In the genomic region with DNA sequence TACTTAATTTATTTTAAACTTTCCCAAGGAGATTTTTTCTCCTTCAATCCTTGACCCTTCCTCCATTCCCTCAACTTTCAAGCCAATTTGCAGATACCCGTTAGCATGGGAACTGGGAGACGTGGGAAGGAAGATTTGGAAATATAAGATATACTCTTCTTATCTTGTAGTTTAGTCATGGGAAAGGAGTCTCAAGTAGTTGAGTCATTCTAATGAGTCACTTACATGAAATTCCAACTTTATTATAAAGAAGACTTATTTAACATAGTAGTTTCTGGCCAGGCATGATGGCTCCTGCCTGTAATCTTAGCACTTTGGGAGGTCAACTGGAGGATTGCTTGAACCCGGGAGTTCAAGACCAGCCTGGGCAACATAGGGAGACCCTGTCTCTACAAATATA, we compare ENCODE assay signal across 15 cellular contexts.
A peak's percentile ranks its signal among the peaks of the same experiment; 100 is the strongest.
DNase-seq lines count a peak whose midpoint lies in the region; FAIRE-seq and TF ChIP-seq lines count a peak whose summit lies in the region.
"Had no signal": no experiment of that assay in that cellular context is flagged by ENCODE, and none has a peak within 500 bp of the region (broad histone marks: within the 10 kb centered on the region; RNA-seq: fewer than 3 reads in every experiment).

No MANE protein-coding gene starts in this region.

- H3K27ac Mint-ChIP-seq in osteocyte (ENCODE audit: unreplicated experiment), result peak overlapping the region; percentile 46
- H3K27ac Mint-ChIP-seq in activated T-helper 2 cell treated with anti-CD3 and anti-CD28 coated beads, Interferon-gamma antibody, Interleukin-2, Interleukin-4, amounts not matched to agents 10 μg/mL and 5 μg/mL and 100 μg/mL, durations not matched to agents 14 hours and 24 hours and 36 hours, result no peak overlapping the region
- H3K27ac Mint-ChIP-seq: stimulated activated naive B cell treated with anti-CD40 and anti-IgM and Interleukin-4, amounts not matched to agents 10 μg/mL and 1 μg/mL and 100 μg/mL, for 72 hours had no signal

- peak; percentile 99 for FAIRE-seq in RCC 7860 (lab: Jason Lieb, UNC)
- FAIRE-seq: GM12891 had no signal

- peaks cover 6% of the 10 kb centered on the region for H3K36me3 Mint-ChIP-seq in osteocyte (ENCODE audit: unreplicated experiment)
- H3K36me3 Mint-ChIP-seq in activated T-helper 2 cell treated with anti-CD3 and anti-CD28 coated beads, Interferon-gamma antibody, Interleukin-2, Interleukin-4, amounts not matched to agents 10 μg/mL and 5 μg/mL and 100 μg/mL, durations not matched to agents 14 hours and 24 hours and 36 hours (ENCODE audit: low read depth), result no peaks in the 10 kb centered on the region
- H3K36me3 Mint-ChIP-seq: stimulated activated naive B cell treated with anti-CD40 and anti-IgM and Interleukin-4, amounts not matched to agents 10 μg/mL and 1 μg/mL and 100 μg/mL, for 72 hours had no signal

- DNase-seq in EH (ENCODE audit: low read depth) (peak; percentile 97), RCC 7860 (ENCODE audit: low spot score) (peak; percentile 98), fibroblast of gingiva (ENCODE audit: low read depth) (peak; percentile 43), osteocyte (ENCODE audit: extremely low spot score, unreplicated experiment) (no peak), cerebellar cortex (ENCODE audit: low spot score) (no peak), NCI-H69 (lab: John Stamatoyannopoulos, UW) (no peak)
- no peak for DNase-seq in central memory CD4-positive, alpha-beta T cell
- no peak for DNase-seq in activated T-helper 2 cell treated with anti-CD3 and anti-CD28 coated beads, Interferon-gamma antibody, Interleukin-2, Interleukin-4, amounts not matched to agents 10 μg/mL and 5 μg/mL and 100 μg/mL, durations not matched to agents 14 hours and 24 hours and 36 hours (ENCODE audit: low spot score)
- DNase-seq: Caco-2; Karpas-422; nucleus accumbens; RPMI8226; stimulated activated CD4-positive, alpha-beta T cell treated with anti-CD3 and anti-CD28 coated beads, Interleukin-2, amount 100 ng/mL, for 24 hours; stimulated activated naive B cell treated with anti-CD40 and anti-IgM and Interleukin-4, amounts not matched to agents 10 μg/mL and 1 μg/mL and 100 μg/mL, for 72 hours had no signal

- no peaks in the 10 kb centered on the region for H3K27me3 Mint-ChIP-seq in osteocyte (ENCODE audit: unreplicated experiment)
- no peaks in the 10 kb centered on the region for H3K27me3 Mint-ChIP-seq in activated T-helper 2 cell treated with anti-CD3 and anti-CD28 coated beads, Interferon-gamma antibody, Interleukin-2, Interleukin-4, amounts not matched to agents 10 μg/mL and 5 μg/mL and 100 μg/mL, durations not matched to agents 14 hours and 24 hours and 36 hours (ENCODE audit: low read depth)

- peaks cover 15% of the 10 kb centered on the region for H3K4me1 Mint-ChIP-seq in osteocyte (ENCODE audit: unreplicated experiment)
- H3K4me1 Mint-ChIP-seq in activated T-helper 2 cell treated with anti-CD3 and anti-CD28 coated beads, Interferon-gamma antibody, Interleukin-2, Interleukin-4, amounts not matched to agents 10 μg/mL and 5 μg/mL and 100 μg/mL, durations not matched to agents 14 hours and 24 hours and 36 hours (ENCODE audit: low read depth), result no peaks in the 10 kb centered on the region
- H3K4me1 Mint-ChIP-seq: stimulated activated naive B cell treated with anti-CD40 and anti-IgM and Interleukin-4, amounts not matched to agents 10 μg/mL and 1 μg/mL and 100 μg/mL, for 72 hours had no signal

- TF ChIP-seq CTCF in osteocyte (IDR thresholded peaks at IDR 0.05), result no peak

- intact Hi-C loops in activated T-helper 2 cell treated with anti-CD3 and anti-CD28 coated beads, Interferon-gamma antibody, Interleukin-2, Interleukin-4, amounts not matched to agents 10 μg/mL and 5 μg/mL and 100 μg/mL, durations not matched to agents 14 hours and 24 hours and 36 hours (cut with micrococcal nuclease), result no loop called here

- H3K4me3 Mint-ChIP-seq in osteocyte (ENCODE audit: unreplicated experiment), result no peak overlapping the region
- H3K4me3 Mint-ChIP-seq in activated T-helper 2 cell treated with anti-CD3 and anti-CD28 coated beads, Interferon-gamma antibody, Interleukin-2, Interleukin-4, amounts not matched to agents 10 μg/mL and 5 μg/mL and 100 μg/mL, durations not matched to agents 14 hours and 24 hours and 36 hours (ENCODE audit: low read depth), result no peak overlapping the region
- H3K4me3 Mint-ChIP-seq: stimulated activated naive B cell treated with anti-CD40 and anti-IgM and Interleukin-4, amounts not matched to agents 10 μg/mL and 1 μg/mL and 100 μg/mL, for 72 hours had no signal

- H3K9me3 Mint-ChIP-seq in osteocyte (ENCODE audit: unreplicated experiment), result peaks cover 30% of the 10 kb centered on the region
- peaks cover 20% of the 10 kb centered on the region for H3K9me3 Mint-ChIP-seq in activated T-helper 2 cell treated with anti-CD3 and anti-CD28 coated beads, Interferon-gamma antibody, Interleukin-2, Interleukin-4, amounts not matched to agents 10 μg/mL and 5 μg/mL and 100 μg/mL, durations not matched to agents 14 hours and 24 hours and 36 hours

Comparison
In these comparisons a context has a peak if more than half of its experiments do, and no peak if none do; other contexts are left out.
1. DNase-seq: peak in EH (single experiment), RCC 7860 (single experiment) and fibroblast of gingiva (single experiment); none in osteocyte (single experiment), cerebellar cortex (single experiment), central memory CD4-positive, alpha-beta T cell (single experiment), NCI-H69 (single experiment) and activated T-helper 2 cell treated with anti-CD3 and anti-CD28 coated beads, Interferon-gamma antibody, Interleukin-2, Interleukin-4, amounts not matched to agents 10 μg/mL and 5 μg/mL and 100 μg/mL, durations not matched to agents 14 hours and 24 hours and 36 hours (single experiment).